11 cellular contexts compared by ENCODE assay signal in genomic region chr6:157768863-157769551, GRCh38. TPM values are rescaled to one million over a fixed set of nuclear protein-coding genes. Genes with fewer than 3 reads are reported as not detected.
DNase-seq lines count a peak whose midpoint lies in the region; ATAC-seq, FAIRE-seq and TF ChIP-seq lines count a peak whose summit lies in the region.
"Had no signal": no experiment of that assay in that cellular context is flagged by ENCODE, and none has a peak within 500 bp of the region (broad histone marks: within the 10 kb centered on the region; RNA-seq: fewer than 3 reads in every experiment).

No MANE protein-coding gene starts in this region.

- TF ChIP-seq RAD21 in K562 (CRISPR knock-in tag; conservative IDR thresholded peaks at IDR 0.05 in 1 of 2, IDR thresholded peaks at IDR 0.05 in 1 of 2), result no peak

- POLR2A ChIA-PET in K562 (lab: Yijun Ruan, JAX), result interaction anchor here (0.6 to 1.5 kb wide), 8 partner anchors 13 to 104 kb away, joined by 3 to 6 read pairs (median 3); no protein-coding TSS in a partner anchor

- intact Hi-C loops in K562 (cut with micrococcal nuclease), result no loop called here

- no peak for TF ChIP-seq POLR2A in Peyer's patch (IDR thresholded peaks at IDR 0.05)
- no peak for TF ChIP-seq POLR2A in K562 (conservative IDR thresholded peaks at IDR 0.05)

- no peak for TF ChIP-seq CTCF in Peyer's patch (IDR thresholded peaks at IDR 0.05)
- TF ChIP-seq CTCF in K562 (IDR thresholded peaks at IDR 0.05 in 2 of 3, conservative IDR thresholded peaks at IDR 0.05 in 1 of 3; ENCODE audit: insufficient read depth in 2 of 3, low read depth in 1 of 3, low read length in 3 of 3), result no peak
- TF ChIP-seq CTCF in thoracic aorta (IDR thresholded peaks at IDR 0.05), result no peak

- H3K36me3 ChIP-seq in Peyer's patch, result no peaks in the 10 kb centered on the region
- no peaks in the 10 kb centered on the region for H3K36me3 ChIP-seq in K562 (ENCODE audit: control insufficient read depth, insufficient read depth, low read length)
- H3K36me3 ChIP-seq in thoracic aorta, result no peaks in the 10 kb centered on the region
- H3K36me3 ChIP-seq: SJCRH30 had no signal

- CTCF ChIA-PET in K562 (lab: Yijun Ruan, JAX; ENCODE audit: low intra/inter-chr PET ratio), result no interaction called here

- peak overlapping the region in 1 of 2 experiments; percentile 47; a peak in 1 of 4 replicates for H3K9ac ChIP-seq in K562 (ENCODE audit: insufficient read depth in 1 of 2, low read depth in 2 of 2, low read length in 2 of 2)

- H3K27me3 ChIP-seq in Peyer's patch (no peaks in the 10 kb centered on the region), K562 (ENCODE audit: control insufficient read depth in 2 of 2, insufficient read depth in 2 of 2, low read length in 2 of 2) (no peaks in the 10 kb centered on the region), thoracic aorta (replicated peaks; ENCODE audit: insufficient read depth) (no peaks in the 10 kb centered on the region)
- H3K27me3 ChIP-seq: SJCRH30 had no signal

- no peaks in the 10 kb centered on the region for H3K79me2 ChIP-seq in K562 (ENCODE audit: control insufficient read depth, insufficient read depth, low read length)

- 0 out of 2 replicates have a peak overlapping the region, but pooled peaks have one; percentile 8 for H2AFZ ChIP-seq in K562 (ENCODE audit: low read depth, low read length)

- 73% methylated on average over 13 of the region's 13 CpGs for WGBS in K562 (ENCODE audit: insufficient coverage, low coverage, missing lambda C conversion rate)

- H3K4me3 ChIP-seq in Peyer's patch (no peak overlapping the region), K562 (no peak overlapping the region), thoracic aorta (no peak overlapping the region)
- H3K4me3 ChIP-seq: SJCRH30 had no signal

- no peak for FAIRE-seq in K562 (lab: Jason Lieb, UNC)

- TF ChIP-seq EP300 in K562 (IDR thresholded peaks at IDR 0.05; ENCODE audit: low read length), result no peak

- H3K9me3 ChIP-seq in Peyer's patch (no peaks in the 10 kb centered on the region), K562 (replicated peaks; ENCODE audit: control insufficient read depth, insufficient read depth, low read depth, low read length) (no peaks in the 10 kb centered on the region), thoracic aorta (no peaks in the 10 kb centered on the region)
- H3K9me3 ChIP-seq: SJCRH30 had no signal

- peak; percentile 38 for DNase-seq in stimulated activated CD4-positive, alpha-beta T cell treated with anti-CD3 and anti-CD28 coated beads, Interleukin-4, amount 100 ng/mL, for 1 hour
- DNase-seq in stimulated activated CD4-positive, alpha-beta T cell treated with anti-CD3 and anti-CD28 coated beads, Interleukin-4, amount 100 ng/mL, for 4 hours, result no peak
- DNase-seq in Peyer's patch, result peak in 1 of 3 donors; percentile 51
- DNase-seq in K562 (ENCODE audit: extremely low read depth in 1 of 4, low spot score in 3 of 4), result no peak
- no peak for DNase-seq in thoracic aorta (ENCODE audit: low spot score)
- no peak for DNase-seq in GF-D8 (lab: John Stamatoyannopoulos, UW)
- DNase-seq in NCI-H510A (lab: John Stamatoyannopoulos, UW), result no peak
- DNase-seq: central memory CD4-positive, alpha-beta T cell; NCI-H2171; SJCRH30 had no signal

- ATAC-seq in K562 (no peak), thoracic aorta (ENCODE audit: insufficient number of reproducible peaks, low FRiP score, low read depth) (no peak), HG03175 (IDR thresholded peaks at IDR 0.05; ENCODE audit: unreplicated experiment) (no peak)

- H3K27ac ChIP-seq in Peyer's patch (peak overlapping the region in 3 of 4 donors; percentile 32 to 77 (median 37)), K562 (ENCODE audit: extremely low read depth, low read depth, low read length) (no peak overlapping the region), thoracic aorta (peak overlapping the region; percentile 60 to 76)
- H3K27ac ChIP-seq: SJCRH30 had no signal

- BruUV-seq in K562 (replicated peaks; lab: Mats Ljungman, UMichigan), result no TSS peak

- H4K20me1 ChIP-seq in K562 (replicated peaks; ENCODE audit: control insufficient read depth, insufficient read depth, low read length), result no peaks in the 10 kb centered on the region

- H3K9me1 ChIP-seq in K562 (ENCODE audit: control insufficient read depth, insufficient read depth, low read length), result no peaks in the 10 kb centered on the region

- in situ Hi-C loops in K562 (cut with MboI), result no loop called here

- H3K4me1 ChIP-seq in Peyer's patch, result peaks cover 10 to 20% (median 13%) of the 10 kb centered on the region in 4 donors
- peaks cover 19 to 26% of the 10 kb centered on the region in 2 experiments for H3K4me1 ChIP-seq in K562 (replicated peaks in 1 of 2; ENCODE audit: control insufficient read depth in 2 of 2, insufficient read depth in 2 of 2, low read length in 2 of 2)
- peaks cover 18 to 30% of the 10 kb centered on the region in 2 donors for H3K4me1 ChIP-seq in thoracic aorta (ENCODE audit: control insufficient read depth in 1 of 2, low read depth in 2 of 2)

- no peak overlapping the region for H3K4me2 ChIP-seq in K562 (ENCODE audit: insufficient read depth, low read length)

TF ChIP-seq in K562, 482 proteins besides CTCF, POLR2A, EP300 and RAD21:
- TF ChIP-seq ZFP1 (CRISPR knock-in tag; IDR thresholded peaks at IDR 0.05) (no peak), ZNF12 (CRISPR knock-in tag; IDR thresholded peaks at IDR 0.05) (no peak), ETS1 (conservative IDR thresholded peaks at IDR 0.05; ENCODE audit: control insufficient read depth, low read depth, low read length) (no peak), MAX (CRISPR knock-in tag; IDR thresholded peaks at IDR 0.05) (no peak), ID3 (CRISPR knock-in tag; IDR thresholded peaks at IDR 0.05) (no peak), ID3 (tag; IDR thresholded peaks at IDR 0.05) (no peak), ZNF408 (CRISPR knock-in tag; IDR thresholded peaks at IDR 0.05; ENCODE audit: low read depth) (no peak), ZNF174 (CRISPR knock-in tag; IDR thresholded peaks at IDR 0.05) (no peak), ZNF444 (CRISPR knock-in tag; IDR thresholded peaks at IDR 0.05) (no peak), ZBTB12 (CRISPR knock-in tag; IDR thresholded peaks at IDR 0.05) (no peak)

RNA-seq across cellular contexts. Expression of gene SNX9, which starts 54.0 kb away (rescaled TPM):
- total RNA-seq in Peyer's patch (10 to 100 TPM; 49.8 to 59.1 (median 52.5) TPM), K562 (2014; rRNA removed) (57.1 and 64.3 TPM in 2 replicates), K562 (2014; rRNA removed; fragmentation: Illumina TruSeq; extraction: Trizol) (52.8 and 59.8 TPM in 2 replicates), K562 (2015; rRNA removed; fragmentation: Illumina TruSeq; extraction: Trizol) (45.2 and 48.1 TPM in 2 replicates), K562 (2021) (66.8 and 72.2 TPM in 2 replicates), thoracic aorta (10 to 100 TPM; 87.2 to 90.8 TPM)
- 38.7 and 52.0 TPM in 2 replicates for total RNA-seq in K562 (2011; cell fraction: chromatin; rRNA removed; ENCODE audit: low replicate concordance)
- total RNA-seq in K562 (2011; cell fraction: nucleolus; rRNA removed), result 23.3 and 24.7 TPM in 2 replicates
- total RNA-seq in K562 (2011; cell fraction: nucleoplasm; rRNA removed), result 28.7 and 31.5 TPM in 2 replicates
- polyA plus RNA-seq in K562 (2011; rRNA removed) (63.6 and 80.2 TPM in 2 replicates), K562 (2014; fragmentation: Illumina TruSeq; extraction: Trizol) (79.5 and 81.7 TPM in 2 replicates), K562 (2014; fragmentation: Nextera tagmentation; extraction: Ambion mirVana) (1 to 10 TPM; 6.0 to 7.3 TPM), K562 (2014; rRNA removed) (61.3 and 70.0 TPM in 2 replicates)
- polyA plus RNA-seq in K562 (2011; cell fraction: cytosol; rRNA removed), result 35.7 and 42.0 TPM in 2 replicates
- polyA plus RNA-seq in K562 (2011; cell fraction: nucleus; rRNA removed), result 56.0 and 61.8 TPM in 2 replicates
- polyA plus RNA-seq in K562 (2012), result 38.3 and 43.4 TPM in 2 replicates
- 59.7 and 63.7 TPM in 2 replicates for polyA minus RNA-seq in K562 (2011; rRNA and poly(A)+ RNA removed)
- 28.7 and 35.8 TPM in 2 replicates for polyA minus RNA-seq in K562 (2011; cell fraction: cytosol; rRNA and poly(A)+ RNA removed)
- 21.7 and 34.3 TPM in 2 replicates for polyA minus RNA-seq in K562 (2011; cell fraction: nucleus; rRNA and poly(A)+ RNA removed)
